Comparison of ENCODE assay signal across 1 cellular context in genomic region chrX:80184854-80185253, GRCh38.
TF ChIP-seq lines count a peak whose summit lies in the region.

No MANE protein-coding gene starts in this region.

TF ChIP-seq in WTC11, 78 proteins besides CTCF, POLR2A, EP300 and RAD21 (continued from another document):
- TF ChIP-seq ZSCAN18 (CRISPR knock-in tag; IDR thresholded peaks at IDR 0.05) (no peak), NFE2L1 (CRISPR knock-in tag; IDR thresholded peaks at IDR 0.05) (no peak), USF1 (CRISPR knock-in tag; IDR thresholded peaks at IDR 0.05) (no peak), RORB (CRISPR knock-in tag; IDR thresholded peaks at IDR 0.05) (no peak), ZNF317 (CRISPR knock-in tag; IDR thresholded peaks at IDR 0.05; ENCODE audit: borderline replicate concordance, low read depth) (no peak), MLX (CRISPR knock-in tag; IDR thresholded peaks at IDR 0.05) (no peak), ZNF416 (CRISPR knock-in tag; IDR thresholded peaks at IDR 0.05) (no peak), KAT7 (CRISPR knock-in tag; IDR thresholded peaks at IDR 0.05; ENCODE audit: borderline replicate concordance) (no peak)
